20 cellular contexts compared by ENCODE assay signal in genomic region chr22:50571264-50572175, GRCh38. TPM values are rescaled to one million over a fixed set of nuclear protein-coding genes. Genes with fewer than 3 reads are reported as not detected.
DNase-seq lines count a peak whose midpoint lies in the region; ATAC-seq and TF ChIP-seq lines count a peak whose summit lies in the region.
"Had no signal": no experiment of that assay in that cellular context is flagged by ENCODE, and none has a peak within 500 bp of the region (broad histone marks: within the 10 kb centered on the region; RNA-seq: fewer than 3 reads in every experiment).

No MANE protein-coding gene starts in this region.

- DNase-seq in GM13976 (ENCODE audit: low spot score), result peak; percentile 21
- DNase-seq in lower lobe of right lung, result peak; percentile 39
- peak; percentile 77 to 89 for DNase-seq in gastrocnemius medialis
- DNase-seq in NCI-H526 (lab: John Stamatoyannopoulos, UW), result no peak
- no peak for DNase-seq in SKM-1 treated with dmso at 0.1 percent for 144 hours (lab: John Stamatoyannopoulos, UW; ENCODE audit: unreplicated experiment)
- DNase-seq in activated CD4-positive, alpha-beta T cell treated with anti-CD3 and anti-CD28 coated beads for 36 hours, result no peak
- DNase-seq: COR-L47; DMS 273 treated with DMSO at 0.1 percent for 48 hours; DND-41; H9; KG1; NCI-H1105 treated with DMSO at 0.1 percent for 48 hours; NCI-H1694; NCI-H2081 treated with DMSO at 0.1 percent for 48 hours; NCI-H446 treated with DMSO at 0.1 percent for 48 hours; NK-92 treated with Interleukin-12 subunit alpha and Interleukin-12 subunit beta, amount 100 ng/mL, for 24 hours; SHP77 treated with DMSO at 0.1 percent for 48 hours had no signal

- no peak overlapping the region for H3K4me3 ChIP-seq in BLaER1
- H3K4me3 ChIP-seq in lower lobe of right lung, result no peak overlapping the region
- no peak overlapping the region for H3K4me3 ChIP-seq in gastrocnemius medialis

- intact Hi-C loops in lower lobe of right lung (cut with DNase I), result no loop called here
- intact Hi-C loops in gastrocnemius medialis (cut with DNase I; ENCODE audit: low total_unique reads), result no loop called here
- intact Hi-C loops in activated CD4-positive, alpha-beta T cell treated with anti-CD3 and anti-CD28 coated beads for 36 hours (cut with DNase I, micrococcal nuclease), result no loop called here

- peaks cover 47% of the 10 kb centered on the region for H3K4me1 ChIP-seq in BLaER1
- H3K4me1 ChIP-seq in lower lobe of right lung, result no peaks in the 10 kb centered on the region
- H3K4me1 ChIP-seq in gastrocnemius medialis, result peaks cover 0 to 8% of the 10 kb centered on the region in 2 donors

- H3K27me3 ChIP-seq in BLaER1 (no peaks in the 10 kb centered on the region), lower lobe of right lung (ENCODE audit: low read depth) (no peaks in the 10 kb centered on the region), gastrocnemius medialis (no peaks in the 10 kb centered on the region)

- no peak overlapping the region for H3K9ac ChIP-seq in BLaER1

- no peaks in the 10 kb centered on the region for H3K27me3 Mint-ChIP-seq in activated CD4-positive, alpha-beta T cell treated with anti-CD3 and anti-CD28 coated beads for 36 hours

- TF ChIP-seq CTCF in GM13976 (IDR thresholded peaks at IDR 0.05; ENCODE audit: borderline replicate concordance, control extremely low read depth, extremely low read depth, insufficient read depth, missing control alignments), result no peak
- TF ChIP-seq CTCF in lower lobe of right lung (IDR thresholded peaks at IDR 0.05), result no peak
- TF ChIP-seq CTCF in gastrocnemius medialis (IDR thresholded peaks at IDR 0.05 in 4 of 5, conservative IDR thresholded peaks at IDR 0.05 in 1 of 5), result no peak

- H3K9me3 ChIP-seq in BLaER1, result peaks cover 5% of the 10 kb centered on the region; the same call in 1 of the 2 replicates
- no peaks in the 10 kb centered on the region for H3K9me3 ChIP-seq in lower lobe of right lung
- H3K9me3 ChIP-seq in gastrocnemius medialis, result no peaks in the 10 kb centered on the region

- TF ChIP-seq POLR2A in gastrocnemius medialis (IDR thresholded peaks at IDR 0.05), result no peak

- peaks cover 66% of the 10 kb centered on the region for H4K20me1 ChIP-seq in BLaER1

- peaks cover 50% of the 10 kb centered on the region for H3K36me3 Mint-ChIP-seq in activated CD4-positive, alpha-beta T cell treated with anti-CD3 and anti-CD28 coated beads for 36 hours (ENCODE audit: low read depth)

- peak overlapping the region; percentile 83 for H3K4me2 ChIP-seq in BLaER1

- in situ Hi-C loops in GM13976 (cut with MboI; ENCODE audit: low sequenced_read_pairs, unreplicated experiment), result no loop called here
- in situ Hi-C loops in gastrocnemius medialis (cut with MboI; ENCODE audit: low sequenced_read_pairs in 4 of 4), result no loop called here

- no peaks in the 10 kb centered on the region for H3K4me1 Mint-ChIP-seq in activated CD4-positive, alpha-beta T cell treated with anti-CD3 and anti-CD28 coated beads for 36 hours
- H3K4me1 Mint-ChIP-seq: H9 had no signal

- no peaks in the 10 kb centered on the region for H3K9me3 Mint-ChIP-seq in activated CD4-positive, alpha-beta T cell treated with anti-CD3 and anti-CD28 coated beads for 36 hours (ENCODE audit: low read depth)
- H3K9me3 Mint-ChIP-seq: H9 had no signal

- CTCF ChIA-PET in activated CD4-positive, alpha-beta T cell treated with anti-CD3 and anti-CD28 coated beads for 36 hours (lab: Charles Lee), result interaction anchor here (0.7 to 1.1 kb wide), 3 partner anchors 11 to 48 kb away, joined by 3 to 5 read pairs (median 4); partner anchors contain the start of genes CHKB and SCO2

- H3K36me3 ChIP-seq in BLaER1 (peaks cover 85% of the 10 kb centered on the region), lower lobe of right lung (peaks cover 5% of the 10 kb centered on the region), gastrocnemius medialis (peaks cover 0 to 75% of the 10 kb centered on the region in 2 donors)

- no peak overlapping the region for H3K4me3 Mint-ChIP-seq in activated CD4-positive, alpha-beta T cell treated with anti-CD3 and anti-CD28 coated beads for 36 hours
- H3K4me3 Mint-ChIP-seq: H9 had no signal

- H3K27ac ChIP-seq in BLaER1, result no peak overlapping the region
- no peak overlapping the region for H3K27ac ChIP-seq in lower lobe of right lung
- peak overlapping the region in 2 of 4 donors; percentile 60 to 65 for H3K27ac ChIP-seq in gastrocnemius medialis

- ATAC-seq in lower lobe of right lung (no peak), gastrocnemius medialis (peak; percentile 87 to 89)
- no peak for ATAC-seq in activated CD4-positive, alpha-beta T cell treated with anti-CD3 and anti-CD28 coated beads for 36 hours
- ATAC-seq: HepG2 had no signal

- H3K27ac Mint-ChIP-seq in activated CD4-positive, alpha-beta T cell treated with anti-CD3 and anti-CD28 coated beads for 36 hours, result no peak overlapping the region

- POLR2A ChIA-PET in activated CD4-positive, alpha-beta T cell treated with anti-CD3 and anti-CD28 coated beads for 36 hours (lab: Charles Lee), result no interaction called here

RNA-seq across cellular contexts. Expression of gene CPT1B, which starts 6.7 kb away (rescaled TPM):
- 12.6 TPM for total RNA-seq in lower lobe of right lung
- total RNA-seq in gastrocnemius medialis, result 100 to 1,000 TPM in 1 of 4 donors, 10 to 100 TPM in 3; 53.4 to 134 (median 63.7) TPM
- 10 to 100 TPM; 42.5 to 51.4 TPM for total RNA-seq in activated CD4-positive, alpha-beta T cell treated with anti-CD3 and anti-CD28 coated beads for 36 hours

RNA-seq across cellular contexts. Expression of gene SYCE3, which starts 8.8 kb away (rescaled TPM):
- total RNA-seq in lower lobe of right lung (not detected), gastrocnemius medialis (not detected)
- total RNA-seq in activated CD4-positive, alpha-beta T cell treated with anti-CD3 and anti-CD28 coated beads for 36 hours, result 1 to 10 TPM; 3.8 TPM
- total RNA-seq: G401, HepG2 had no signal

RNA-seq across cellular contexts. Expression of gene CHKB, which starts 11.1 kb away (rescaled TPM):
- total RNA-seq in lower lobe of right lung (76.7 TPM), gastrocnemius medialis (10 to 100 TPM; 10.8 to 39.7 (median 24.4) TPM)
- total RNA-seq in activated CD4-positive, alpha-beta T cell treated with anti-CD3 and anti-CD28 coated beads for 36 hours, result 10 to 100 TPM; 68.2 to 79.7 TPM

RNA-seq across cellular contexts. Expression of gene KLHDC7B, which starts 25.8 kb away (rescaled TPM):
- total RNA-seq in lower lobe of right lung (0.77 TPM), gastrocnemius medialis (not detected)
- total RNA-seq in activated CD4-positive, alpha-beta T cell treated with anti-CD3 and anti-CD28 coated beads for 36 hours, result 1 to 10 TPM; 5.7 to 6.4 TPM
- total RNA-seq: G401, H9, HepG2 had no signal

RNA-seq across cellular contexts. Expression of gene MAPK8IP2, which starts 29.1 kb away (rescaled TPM):
- total RNA-seq in lower lobe of right lung (1.7 TPM), gastrocnemius medialis (under 1 TPM; 0.39 to 0.85 (median 0.47) TPM)
- total RNA-seq in activated CD4-positive, alpha-beta T cell treated with anti-CD3 and anti-CD28 coated beads for 36 hours, result under 1 TPM; 0.14 TPM

Comparison
In these comparisons a context has a peak if more than half of its experiments do, and no peak if none do; other contexts are left out.
1. DNase-seq: peak in GM13976 (single experiment), lower lobe of right lung (single experiment) and gastrocnemius medialis (2 of 2); none in NCI-H526 (0 of 2), SKM-1 treated with dmso at 0.1 percent for 144 hours (single experiment) and activated CD4-positive, alpha-beta T cell treated with anti-CD3 and anti-CD28 coated beads for 36 hours (single experiment).
2. ATAC-seq: peak in gastrocnemius medialis (2 of 2); none in lower lobe of right lung (0 of 2) and activated CD4-positive, alpha-beta T cell treated with anti-CD3 and anti-CD28 coated beads for 36 hours (single experiment).